Comparison of ENCODE assay signal across 8 cellular contexts in the genomic region with DNA sequence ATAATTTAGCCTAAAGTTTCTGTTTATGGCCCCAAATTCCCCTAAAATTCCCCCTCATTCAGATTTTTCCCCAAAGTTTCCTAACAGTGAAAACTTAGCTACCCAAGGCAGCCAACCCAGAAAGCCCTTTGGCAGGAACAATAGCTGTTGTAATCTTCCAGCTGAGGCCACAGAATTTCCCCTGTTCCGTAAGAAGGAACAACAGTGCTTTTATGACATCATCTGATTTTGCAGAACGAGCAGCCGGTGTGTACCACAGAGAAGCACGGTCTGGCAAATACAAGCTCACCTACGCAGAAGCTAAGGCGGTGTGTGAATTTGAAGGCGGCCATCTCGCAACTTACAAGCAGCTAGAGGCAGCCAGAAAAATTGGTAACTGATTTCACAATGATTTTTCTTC. TPM values are rescaled to one million over a fixed set of nuclear protein-coding genes. Genes with fewer than 3 reads are reported as not detected.
DNase-seq lines count a peak whose midpoint lies in the region; ATAC-seq and TF ChIP-seq lines count a peak whose summit lies in the region.

No MANE protein-coding gene starts in this region.

- no peaks in the 10 kb centered on the region for H3K4me1 Mint-ChIP-seq in immature natural killer cell
- no peaks in the 10 kb centered on the region for H3K4me1 Mint-ChIP-seq in T-helper 2 cell treated with Interferon-gamma antibody and Interleukin-4, amounts not matched to agents 5 μg/mL and 100 μg/mL, for 36 hours (ENCODE audit: low read depth)

- intact Hi-C loops in left ventricle myocardium superior (cut with micrococcal nuclease) = no loop called here

- TF ChIP-seq CTCF in AG09319 (IDR thresholded peaks at IDR 0.05; ENCODE audit: low read depth, low read length) = no peak

- DNase-seq in AG09319 (ENCODE audit: extremely low read depth, low read depth) (peak; percentile 51), MV-4-11 (lab: John Stamatoyannopoulos, UW) (peak; percentile 46), left ventricle myocardium superior (peak; percentile 52), immature natural killer cell (no peak), DMS79 (lab: John Stamatoyannopoulos, UW) (no peak)
- DNase-seq in T-helper 2 cell treated with Interferon-gamma antibody and Interleukin-4, amounts not matched to agents 5 μg/mL and 100 μg/mL, for 36 hours (ENCODE audit: low spot score) = no peak

- H3K4me3 Mint-ChIP-seq in immature natural killer cell = no peak overlapping the region
- no peak overlapping the region for H3K4me3 Mint-ChIP-seq in T-helper 2 cell treated with Interferon-gamma antibody and Interleukin-4, amounts not matched to agents 5 μg/mL and 100 μg/mL, for 36 hours

- H3K36me3 Mint-ChIP-seq in immature natural killer cell = no peaks in the 10 kb centered on the region
- H3K36me3 Mint-ChIP-seq in T-helper 2 cell treated with Interferon-gamma antibody and Interleukin-4, amounts not matched to agents 5 μg/mL and 100 μg/mL, for 36 hours (ENCODE audit: low read depth) = no peaks in the 10 kb centered on the region

- H3K27me3 Mint-ChIP-seq in immature natural killer cell (ENCODE audit: low read depth in 3 of 3) = peaks cover 0 to 5% (median 5%) of the 10 kb centered on the region in 3 donors
- H3K27me3 Mint-ChIP-seq in T-helper 2 cell treated with Interferon-gamma antibody and Interleukin-4, amounts not matched to agents 5 μg/mL and 100 μg/mL, for 36 hours (ENCODE audit: low read depth) = peaks cover 2% of the 10 kb centered on the region

- H3K9me3 Mint-ChIP-seq in immature natural killer cell = peaks cover 0 to 6% (median under 1%) of the 10 kb centered on the region in 6 donors
- H3K9me3 Mint-ChIP-seq in T-helper 2 cell treated with Interferon-gamma antibody and Interleukin-4, amounts not matched to agents 5 μg/mL and 100 μg/mL, for 36 hours = no peaks in the 10 kb centered on the region

- peak; percentile 61 for ATAC-seq in GM21528 (IDR thresholded peaks at IDR 0.05; ENCODE audit: low FRiP score, unreplicated experiment)
- ATAC-seq in left ventricle myocardium superior = peak; percentile 98
- ATAC-seq in GM19324 (IDR thresholded peaks at IDR 0.05; ENCODE audit: low FRiP score, unreplicated experiment) = no peak

- H3K27ac Mint-ChIP-seq in immature natural killer cell = no peak overlapping the region
- no peak overlapping the region for H3K27ac Mint-ChIP-seq in T-helper 2 cell treated with Interferon-gamma antibody and Interleukin-4, amounts not matched to agents 5 μg/mL and 100 μg/mL, for 36 hours

RNA-seq across cellular contexts. Expression of gene TNFAIP6, which starts 6.3 kb away (rescaled TPM):
- 2.4 TPM for total RNA-seq in left ventricle myocardium superior
- not detected for polyA plus RNA-seq in immature natural killer cell

RNA-seq across cellular contexts. Expression of gene RIF1, which starts 46.0 kb away (rescaled TPM):
- 16.3 TPM for total RNA-seq in left ventricle myocardium superior
- polyA plus RNA-seq in immature natural killer cell = 10 to 100 TPM; 10.3 to 32.7 (median 14.2) TPM

Comparison
In these comparisons a context has a peak if more than half of its experiments do, and no peak if none do; other contexts are left out.
1. DNase-seq: peak in AG09319 (single experiment), MV-4-11 (single experiment) and left ventricle myocardium superior (single experiment); none in immature natural killer cell (0 of 3), DMS79 (single experiment) and T-helper 2 cell treated with Interferon-gamma antibody and Interleukin-4, amounts not matched to agents 5 μg/mL and 100 μg/mL, for 36 hours (single experiment).